25 cellular contexts compared by ENCODE assay signal in the genomic region with DNA sequence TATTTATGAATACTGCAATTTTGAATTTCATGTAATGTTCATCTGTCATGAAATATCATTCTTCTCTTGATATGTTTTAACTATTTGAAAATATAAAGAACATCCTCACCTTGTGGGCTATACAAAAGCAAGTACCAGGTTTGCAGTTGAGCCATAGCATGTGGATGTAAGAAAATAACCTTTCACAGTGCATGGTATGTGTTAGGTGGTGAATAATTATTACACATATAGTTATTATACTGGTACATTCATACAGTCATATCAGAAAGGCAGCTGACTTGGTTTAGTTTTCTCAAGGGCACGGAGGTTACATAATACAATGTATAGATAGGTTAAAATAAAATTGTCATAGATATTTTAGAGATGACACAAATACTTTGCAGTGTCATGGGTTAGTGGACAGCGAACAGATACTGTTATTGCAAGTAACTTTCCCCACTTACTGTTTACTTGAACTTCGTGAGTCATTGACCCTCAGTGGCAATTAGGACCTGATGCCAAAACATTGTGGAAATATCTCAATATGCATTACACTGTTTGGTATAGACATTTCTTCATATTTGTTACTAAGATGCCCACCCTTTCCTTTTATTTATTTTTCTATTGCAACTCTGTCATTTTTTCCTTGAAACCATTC.
DNase-seq lines count a peak whose midpoint lies in the region; ATAC-seq, FAIRE-seq and TF ChIP-seq lines count a peak whose summit lies in the region.
"Had no signal": no experiment of that assay in that cellular context is flagged by ENCODE, and none has a peak within 500 bp of the region (broad histone marks: within the 10 kb centered on the region; RNA-seq: fewer than 3 reads in every experiment).

No MANE protein-coding gene starts in this region.

- H3K79me2 ChIP-seq in HepG2 (ENCODE audit: insufficient read depth, low read length), result no peaks in the 10 kb centered on the region
- H3K79me2 ChIP-seq in Karpas-422 (ENCODE audit: low read length), result no peaks in the 10 kb centered on the region

- peaks cover 9% of the 10 kb centered on the region for H3K4me1 ChIP-seq in HepG2 (ENCODE audit: insufficient read depth, low read length)
- H3K4me1 ChIP-seq in right lobe of liver, result no peaks in the 10 kb centered on the region
- no peaks in the 10 kb centered on the region for H3K4me1 ChIP-seq in Karpas-422 (ENCODE audit: low read length)
- H3K4me1 ChIP-seq in psoas muscle, result no peaks in the 10 kb centered on the region

- H3K4me3 ChIP-seq in HepG2 (replicated peaks in 1 of 3; ENCODE audit: insufficient read depth in 1 of 3, low read depth in 2 of 3, low read length in 3 of 3), result no peak overlapping the region
- no peak overlapping the region for H3K4me3 ChIP-seq in right lobe of liver
- no peak overlapping the region for H3K4me3 ChIP-seq in brain microvascular endothelial cell (ENCODE audit: low read depth, low read length)
- H3K4me3 ChIP-seq in foreskin fibroblast (ENCODE audit: low read depth in 1 of 2, low read length in 2 of 2), result no peak overlapping the region
- no peak overlapping the region for H3K4me3 ChIP-seq in Karpas-422 (ENCODE audit: low read length)
- no peak overlapping the region for H3K4me3 ChIP-seq in psoas muscle

- no peak overlapping the region for H3K27ac ChIP-seq in HepG2 (ENCODE audit: extremely low read length, insufficient read depth, low read length)
- H3K27ac ChIP-seq in right lobe of liver, result no peak overlapping the region
- H3K27ac ChIP-seq in brain microvascular endothelial cell, result no peak overlapping the region
- H3K27ac ChIP-seq in Karpas-422 (ENCODE audit: low read length), result no peak overlapping the region
- H3K27ac ChIP-seq in psoas muscle, result no peak overlapping the region

- no peak overlapping the region for H3K9ac ChIP-seq in HepG2 (ENCODE audit: insufficient read depth, low read depth, low read length)
- no peak overlapping the region for H3K9ac ChIP-seq in Karpas-422 (ENCODE audit: low read length)

- ATAC-seq in HepG2, result peak; percentile 53
- no peak for ATAC-seq in right lobe of liver
- ATAC-seq in GM19023 (IDR thresholded peaks at IDR 0.05; ENCODE audit: unreplicated experiment), result no peak
- no peak for ATAC-seq in psoas muscle
- ATAC-seq: Panc1, SK-N-SH treated with all-trans-retinoic acid at 6 μM for 48 hours had no signal

- intact Hi-C loops in HepG2 (cut with micrococcal nuclease; ENCODE audit: unreplicated experiment), result loop anchor here (1.0 kb wide), 1 partner anchor 32 kb away; no protein-coding TSS in a partner anchor
- intact Hi-C loops in right lobe of liver (cut with DNase I), result no loop called here
- intact Hi-C loops in psoas muscle (cut with DNase I), result no loop called here

- POLR2A ChIA-PET in HepG2 (lab: Yijun Ruan, JAX), result no interaction called here

- H2AFZ ChIP-seq in HepG2 (ENCODE audit: low read length) (no peak overlapping the region), Karpas-422 (ENCODE audit: low read length) (no peak overlapping the region)

- no peak for TF ChIP-seq POLR2A in HepG2 (IDR thresholded peaks at IDR 0.05; ENCODE audit: insufficient read depth in 1 of 2, low read depth in 2 of 2, low read length in 2 of 2)
- no peak for TF ChIP-seq POLR2A in right lobe of liver (IDR thresholded peaks at IDR 0.05)

- H4K20me1 ChIP-seq in HepG2 (ENCODE audit: insufficient read depth, low read length) (no peaks in the 10 kb centered on the region), Karpas-422 (ENCODE audit: insufficient read depth, low read depth, low read length) (no peaks in the 10 kb centered on the region)

- in situ Hi-C loops in HepG2 (cut with HindIII; ENCODE audit: extremely low pct_ligation_motif_present, low pct_unique_long_range_greater_than_20kb) (no loop called here), brain microvascular endothelial cell (cut with HindIII; ENCODE audit: low pct_ligation_motif_present, low sequenced_read_pairs) (no loop called here)

- no TSS peak for BruUV-seq in HepG2 (replicated peaks; lab: Mats Ljungman, UMichigan)

- CTCF ChIA-PET in HepG2 (lab: Yijun Ruan, JAX; ENCODE audit: low intra/inter-chr PET ratio, low total read pairs), result no interaction called here

- peak; percentile 16 for DNase-seq in HepG2 (ENCODE audit: low spot score)
- DNase-seq in right lobe of liver, result no peak
- peak; percentile 5 for DNase-seq in brain microvascular endothelial cell
- peak; percentile 8 to 18 for DNase-seq in foreskin fibroblast
- no peak for DNase-seq in Karpas-422
- DNase-seq in psoas muscle, result no peak
- no peak for DNase-seq in activated CD8-positive, alpha-beta memory T cell treated with anti-CD3 and anti-CD28 coated beads, Interleukin-2, amount 50 U/mL, for 4 hours
- DNase-seq: 8988T; AML-193; C1 segment of cervical spinal cord; Calu3; CD8-positive, alpha-beta memory T cell; DMS153; H9; HFFc6; NCI-H1092; NCI-H1436; NCI-H1930; NCI-H226; NCI-H524; NCI-H82; SIG-M5 had no signal

- WGBS in HepG2 (ENCODE audit: low lambda C conversion rate), result 0% methylated on average over 3 of the region's 3 CpGs
- 50% methylated on average over 3 of the region's 3 CpGs for WGBS in right lobe of liver (ENCODE audit: insufficient coverage, low coverage, low lambda C conversion rate, missing lambda C conversion rate)
- WGBS in psoas muscle, 3 donors, result 68 to 86% (median 69%) methylated on average over 3 of the region's 3 CpGs

- H3K9me2 ChIP-seq in Karpas-422 (replicated peaks; ENCODE audit: insufficient read depth, low read length), result no peaks in the 10 kb centered on the region

- H3K4me2 ChIP-seq in HepG2 (ENCODE audit: low read depth, low read length) (no peak overlapping the region), Karpas-422 (ENCODE audit: low read depth, low read length, poor library complexity, severe bottlenecking) (no peak overlapping the region)

- TF ChIP-seq EP300 in HepG2 (IDR thresholded peaks at IDR 0.05; ENCODE audit: low read depth in 2 of 2, low read length in 2 of 2) (no peak), HepG2 (CRISPR knock-in tag; IDR thresholded peaks at IDR 0.05; ENCODE audit: borderline replicate concordance) (no peak)

- no peak for TF ChIP-seq RAD21 in HepG2 (CRISPR knock-in tag; IDR thresholded peaks at IDR 0.05)

- H3K36me3 ChIP-seq in HepG2 (replicated peaks in 1 of 2; ENCODE audit: control insufficient read depth in 1 of 2, insufficient read depth in 2 of 2, low read length in 2 of 2) (no peaks in the 10 kb centered on the region), right lobe of liver (no peaks in the 10 kb centered on the region), brain microvascular endothelial cell (replicated peaks) (no peaks in the 10 kb centered on the region), Karpas-422 (ENCODE audit: insufficient read depth, low read length) (no peaks in the 10 kb centered on the region), psoas muscle (ENCODE audit: insufficient read depth in 1 of 2, low read depth in 1 of 2) (no peaks in the 10 kb centered on the region)

- TF ChIP-seq CTCF in HepG2 (CRISPR knock-in tag; IDR thresholded peaks at IDR 0.05) (no peak), right lobe of liver (IDR thresholded peaks at IDR 0.05) (no peak), brain microvascular endothelial cell (IDR thresholded peaks at IDR 0.05; ENCODE audit: low read depth, low read length, missing control alignments) (no peak), foreskin fibroblast (IDR thresholded peaks at IDR 0.05; ENCODE audit: low read depth, low read length) (no peak), psoas muscle (IDR thresholded peaks at IDR 0.05) (no peak)

- no peak for FAIRE-seq in HepG2 (lab: Jason Lieb, UNC)

- H3K27me3 ChIP-seq in HepG2 (ENCODE audit: control insufficient read depth in 1 of 2, insufficient read depth in 2 of 2, low read length in 2 of 2) (no peaks in the 10 kb centered on the region; a peak in 1 of 5 replicates), right lobe of liver (no peaks in the 10 kb centered on the region), brain microvascular endothelial cell (replicated peaks) (no peaks in the 10 kb centered on the region), Karpas-422 (ENCODE audit: low read length) (no peaks in the 10 kb centered on the region), psoas muscle (ENCODE audit: insufficient read depth in 3 of 3, low read length in 2 of 3) (no peaks in the 10 kb centered on the region)

- H3K9me3 ChIP-seq in HepG2 (ENCODE audit: low read length) (no peaks in the 10 kb centered on the region), right lobe of liver (no peaks in the 10 kb centered on the region), Karpas-422 (ENCODE audit: low read length) (no peaks in the 10 kb centered on the region), psoas muscle (no peaks in the 10 kb centered on the region)

TF ChIP-seq in HepG2, 621 proteins besides CTCF, POLR2A, EP300 and RAD21:
- TF ChIP-seq MBD4 (IDR thresholded peaks at IDR 0.05; ENCODE audit: borderline replicate concordance, low read length) (no peak; the same call in 1 of the 2 replicates), FOXP1 (IDR thresholded peaks at IDR 0.05) (no peak), FOXP1 (CRISPR knock-in tag; IDR thresholded peaks at IDR 0.05) (peak; percentile 25; the same call in 1 of the 2 replicates), FOSL2 (CRISPR knock-in tag; IDR thresholded peaks at IDR 0.05) (peak; percentile 74; the same call in 1 of the 2 replicates), AGO1 (IDR thresholded peaks at IDR 0.05; ENCODE audit: low read depth, low read length, poor library complexity, severe bottlenecking) (no peak)
- TF ChIP-seq, protein P1, sequence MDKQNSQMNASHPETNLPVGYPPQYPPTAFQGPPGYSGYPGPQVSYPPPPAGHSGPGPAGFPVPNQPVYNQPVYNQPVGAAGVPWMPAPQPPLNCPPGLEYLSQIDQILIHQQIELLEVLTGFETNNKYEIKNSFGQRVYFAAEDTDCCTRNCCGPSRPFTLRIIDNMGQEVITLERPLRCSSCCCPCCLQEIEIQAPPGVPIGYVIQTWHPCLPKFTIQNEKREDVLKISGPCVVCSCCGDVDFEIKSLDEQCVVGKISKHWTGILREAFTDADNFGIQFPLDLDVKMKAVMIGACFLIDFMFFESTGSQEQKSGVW (CRISPR knock-in tag; IDR thresholded peaks at IDR 0.05; ENCODE audit: borderline replicate concordance), result no peak
TF ChIP-seq in HepG2: peak in this region for 2.

Comparison
In these comparisons a context has a peak if more than half of its experiments do, and no peak if none do; other contexts are left out.
1. DNase-seq: peak in HepG2 (single experiment), brain microvascular endothelial cell (single experiment) and foreskin fibroblast (2 of 2); none in right lobe of liver (0 of 3), Karpas-422 (single experiment), psoas muscle (0 of 2) and activated CD8-positive, alpha-beta memory T cell treated with anti-CD3 and anti-CD28 coated beads, Interleukin-2, amount 50 U/mL, for 4 hours (single experiment).